Comparison of ENCODE assay signal across 1 cellular context in genomic region chr2:171436307-171436706, GRCh38.
TF ChIP-seq lines count a peak whose summit lies in the region.

No MANE protein-coding gene starts in this region.

TF ChIP-seq in GM12878, 131 proteins besides CTCF, POLR2A, EP300 and RAD21:
- no peak for TF ChIP-seq CHD4 (IDR thresholded peaks at IDR 0.05)
- TF ChIP-seq E4F1 (IDR thresholded peaks at IDR 0.05; ENCODE audit: borderline replicate concordance, partially characterized antibody) = no peak
- no peak for TF ChIP-seq NKRF (conservative IDR thresholded peaks at IDR 0.05)
- TF ChIP-seq MEF2A (IDR thresholded peaks at IDR 0.05; ENCODE audit: insufficient read depth, low read depth, low read length) = no peak
- no peak for TF ChIP-seq ZNF592 (IDR thresholded peaks at IDR 0.05)
- TF ChIP-seq MXI1 (IDR thresholded peaks at IDR 0.05; ENCODE audit: low read depth, low read length) = no peak
- TF ChIP-seq ZNF687 (IDR thresholded peaks at IDR 0.05) = no peak
- TF ChIP-seq CREM (IDR thresholded peaks at IDR 0.05; ENCODE audit: low read depth) = no peak
- no peak for TF ChIP-seq NFYA (IDR thresholded peaks at IDR 0.05; ENCODE audit: borderline replicate concordance, low read depth, low read length)
- no peak for TF ChIP-seq ZNF207 (IDR thresholded peaks at IDR 0.05; ENCODE audit: borderline replicate concordance)
- TF ChIP-seq RELA (IDR thresholded peaks at IDR 0.05; ENCODE audit: borderline replicate concordance, partially characterized antibody) = no peak
- TF ChIP-seq E2F4 (IDR thresholded peaks at IDR 0.05; ENCODE audit: low read depth, low read length) = no peak
- no peak for TF ChIP-seq HSF1 (IDR thresholded peaks at IDR 0.05; ENCODE audit: low read depth, low read length)
